23 cellular contexts compared by ENCODE assay signal in genomic region chr18:3036108-3036507, GRCh38. TPM values are rescaled to one million over a fixed set of nuclear protein-coding genes. Genes with fewer than 3 reads are reported as not detected.
DNase-seq lines count a peak whose midpoint lies in the region; ATAC-seq, FAIRE-seq and TF ChIP-seq lines count a peak whose summit lies in the region.
"Had no signal": no experiment of that assay in that cellular context is flagged by ENCODE, and none has a peak within 500 bp of the region (broad histone marks: within the 10 kb centered on the region; RNA-seq: fewer than 3 reads in every experiment).

No MANE protein-coding gene starts in this region.

- ATAC-seq in activated T-cell treated with anti-CD3 and anti-CD28 coated beads, Interleukin-2, amount 50 U/mL, for 72 hours (replicated peaks in 1 of 2) = no peak
- ATAC-seq in activated T-cell treated with anti-CD3 and anti-CD28 coated beads, Interleukin-2, amount 50 U/mL, for 4 hours = no peak
- ATAC-seq in K562 = no peak
- ATAC-seq in esophagus mucosa = peak; percentile 81
- ATAC-seq in stimulated activated memory B cell treated with anti-CD40 and anti-IgM and Interleukin-4, amounts not matched to agents 10 μg/mL and 1 μg/mL and 100 μg/mL, for 72 hours = no peak
- ATAC-seq in HG03095 (IDR thresholded peaks at IDR 0.05; ENCODE audit: unreplicated experiment) = no peak
- ATAC-seq: CD8-positive, alpha-beta T cell had no signal

- H2AFZ ChIP-seq in K562 (ENCODE audit: low read depth, low read length) = no peak overlapping the region

- CTCF ChIA-PET in K562 (lab: Yijun Ruan, JAX; ENCODE audit: low intra/inter-chr PET ratio) = no interaction called here

- no peaks in the 10 kb centered on the region for H4K20me1 ChIP-seq in K562 (replicated peaks; ENCODE audit: control insufficient read depth, insufficient read depth, low read length)

- H3K36me3 ChIP-seq in K562 (ENCODE audit: control insufficient read depth, insufficient read depth, low read length) = no peaks in the 10 kb centered on the region
- H3K36me3 ChIP-seq: SJSA1 had no signal

- TF ChIP-seq EP300 in K562 (IDR thresholded peaks at IDR 0.05; ENCODE audit: low read length) = no peak

- H3K9ac ChIP-seq in K562 (ENCODE audit: insufficient read depth in 1 of 2, low read depth in 2 of 2, low read length in 2 of 2) = no peak overlapping the region

- H3K27me3 Mint-ChIP-seq in activated T-cell treated with anti-CD3 and anti-CD28 coated beads, Interleukin-2, amount 50 U/mL, for 72 hours (ENCODE audit: low read depth) = no peaks in the 10 kb centered on the region
- no peaks in the 10 kb centered on the region for H3K27me3 Mint-ChIP-seq in activated T-cell treated with anti-CD3 and anti-CD28 coated beads, Interleukin-2, amount 50 U/mL, for 4 hours (ENCODE audit: low read depth)
- H3K27me3 Mint-ChIP-seq in stimulated activated memory B cell treated with anti-CD40 and anti-IgM and Interleukin-4, amounts not matched to agents 10 μg/mL and 1 μg/mL and 100 μg/mL, for 72 hours = no peaks in the 10 kb centered on the region

- 60% methylated on average over 5 of the region's 5 CpGs for WGBS in K562 (ENCODE audit: insufficient coverage, low coverage, missing lambda C conversion rate)

- in situ Hi-C loops in K562 (cut with MboI) = no loop called here

- peak overlapping the region; percentile 26 for H3K27ac Mint-ChIP-seq in activated T-cell treated with anti-CD3 and anti-CD28 coated beads, Interleukin-2, amount 50 U/mL, for 72 hours
- H3K27ac Mint-ChIP-seq in stimulated activated memory B cell treated with anti-CD40 and anti-IgM and Interleukin-4, amounts not matched to agents 10 μg/mL and 1 μg/mL and 100 μg/mL, for 72 hours = peak overlapping the region; percentile 40
- H3K27ac Mint-ChIP-seq: CD8-positive, alpha-beta T cell; HFFc6 had no signal

- peaks cover 30% of the 10 kb centered on the region for H3K4me1 Mint-ChIP-seq in activated T-cell treated with anti-CD3 and anti-CD28 coated beads, Interleukin-2, amount 50 U/mL, for 72 hours (ENCODE audit: low read depth)
- peaks cover 9% of the 10 kb centered on the region for H3K4me1 Mint-ChIP-seq in activated T-cell treated with anti-CD3 and anti-CD28 coated beads, Interleukin-2, amount 50 U/mL, for 4 hours (ENCODE audit: low read depth)
- H3K4me1 Mint-ChIP-seq in stimulated activated memory B cell treated with anti-CD40 and anti-IgM and Interleukin-4, amounts not matched to agents 10 μg/mL and 1 μg/mL and 100 μg/mL, for 72 hours = peaks cover 6% of the 10 kb centered on the region

- H3K4me2 ChIP-seq in K562 (ENCODE audit: insufficient read depth, low read length) = no peak overlapping the region

- no peak overlapping the region for H3K27ac ChIP-seq in K562 (ENCODE audit: extremely low read depth, low read depth, low read length)
- H3K27ac ChIP-seq: SJSA1 had no signal

- peaks cover 10 to 20% of the 10 kb centered on the region in 2 experiments; a peak in 4 of 5 replicates for H3K4me1 ChIP-seq in K562 (replicated peaks in 1 of 2; ENCODE audit: control insufficient read depth in 2 of 2, insufficient read depth in 2 of 2, low read length in 2 of 2)

- no peaks in the 10 kb centered on the region for H3K9me1 ChIP-seq in K562 (ENCODE audit: control insufficient read depth, insufficient read depth, low read length)

- H3K4me3 ChIP-seq in K562 = no peak overlapping the region
- H3K4me3 ChIP-seq: SJSA1 had no signal

- no peaks in the 10 kb centered on the region for H3K9me3 ChIP-seq in K562 (replicated peaks; ENCODE audit: control insufficient read depth, insufficient read depth, low read depth, low read length)
- H3K9me3 ChIP-seq: Caco-2, SJSA1 had no signal

- no peaks in the 10 kb centered on the region for H3K9me3 Mint-ChIP-seq in activated T-cell treated with anti-CD3 and anti-CD28 coated beads, Interleukin-2, amount 50 U/mL, for 72 hours
- H3K9me3 Mint-ChIP-seq in activated T-cell treated with anti-CD3 and anti-CD28 coated beads, Interleukin-2, amount 50 U/mL, for 4 hours = no peaks in the 10 kb centered on the region
- no peaks in the 10 kb centered on the region for H3K9me3 Mint-ChIP-seq in stimulated activated memory B cell treated with anti-CD40 and anti-IgM and Interleukin-4, amounts not matched to agents 10 μg/mL and 1 μg/mL and 100 μg/mL, for 72 hours
- H3K9me3 Mint-ChIP-seq: CD8-positive, alpha-beta T cell; H9; HFFc6 had no signal

- POLR2A ChIA-PET in K562 (lab: Yijun Ruan, JAX) = interaction anchor here (0.5 to 1.6 kb wide), 3 partner anchors 10 to 96 kb away, joined by 3 to 5 read pairs (median 3); no protein-coding TSS in a partner anchor

- no peaks in the 10 kb centered on the region for H3K36me3 Mint-ChIP-seq in activated T-cell treated with anti-CD3 and anti-CD28 coated beads, Interleukin-2, amount 50 U/mL, for 72 hours (ENCODE audit: insufficient read depth in 2 of 2)
- no peaks in the 10 kb centered on the region for H3K36me3 Mint-ChIP-seq in activated T-cell treated with anti-CD3 and anti-CD28 coated beads, Interleukin-2, amount 50 U/mL, for 4 hours (ENCODE audit: insufficient read depth)
- no peaks in the 10 kb centered on the region for H3K36me3 Mint-ChIP-seq in stimulated activated memory B cell treated with anti-CD40 and anti-IgM and Interleukin-4, amounts not matched to agents 10 μg/mL and 1 μg/mL and 100 μg/mL, for 72 hours
- H3K36me3 Mint-ChIP-seq: CD8-positive, alpha-beta T cell; IgD-negative memory B cell had no signal

- intact Hi-C loops in K562 (cut with micrococcal nuclease) = no loop called here

- no peak for TF ChIP-seq CTCF in K562 (IDR thresholded peaks at IDR 0.05 in 2 of 3, conservative IDR thresholded peaks at IDR 0.05 in 1 of 3; ENCODE audit: insufficient read depth in 2 of 3, low read depth in 1 of 3, low read length in 3 of 3)

- TF ChIP-seq RAD21 in K562 (CRISPR knock-in tag; conservative IDR thresholded peaks at IDR 0.05 in 1 of 2, IDR thresholded peaks at IDR 0.05 in 1 of 2) = no peak

- no peaks in the 10 kb centered on the region for H3K27me3 ChIP-seq in K562 (ENCODE audit: control insufficient read depth in 2 of 2, insufficient read depth in 2 of 2, low read length in 2 of 2)
- H3K27me3 ChIP-seq: SJSA1 had no signal

- H3K4me3 Mint-ChIP-seq in activated T-cell treated with anti-CD3 and anti-CD28 coated beads, Interleukin-2, amount 50 U/mL, for 72 hours = no peak overlapping the region
- H3K4me3 Mint-ChIP-seq in activated T-cell treated with anti-CD3 and anti-CD28 coated beads, Interleukin-2, amount 50 U/mL, for 4 hours = no peak overlapping the region
- no peak overlapping the region for H3K4me3 Mint-ChIP-seq in stimulated activated memory B cell treated with anti-CD40 and anti-IgM and Interleukin-4, amounts not matched to agents 10 μg/mL and 1 μg/mL and 100 μg/mL, for 72 hours
- H3K4me3 Mint-ChIP-seq: CD8-positive, alpha-beta T cell; H9; HFFc6; IgD-negative memory B cell had no signal

- no peak for TF ChIP-seq POLR2A in K562 (conservative IDR thresholded peaks at IDR 0.05)

- FAIRE-seq in K562 (lab: Jason Lieb, UNC) = no peak

- H3K79me2 ChIP-seq in K562 (ENCODE audit: control insufficient read depth, insufficient read depth, low read length) = no peaks in the 10 kb centered on the region

- DNase-seq in activated T-cell treated with anti-CD3 and anti-CD28 coated beads, Interleukin-2, amount 50 U/mL, for 72 hours = no peak
- DNase-seq in activated T-cell treated with anti-CD3 and anti-CD28 coated beads, Interleukin-2, amount 50 U/mL, for 4 hours = no peak
- DNase-seq in K562 (ENCODE audit: extremely low read depth in 1 of 4, low spot score in 3 of 4) (no peak), islet precursor cell (no peak)
- no peak for DNase-seq in activated CD4-positive, alpha-beta T cell treated with anti-CD3 and anti-CD28 coated beads for 48 hours
- DNase-seq: Caco-2; CD8-positive, alpha-beta T cell; DND-41; H9; HFFc6; NCI-H1092; NCI-H1417 treated with DMSO at 0.1 percent for 48 hours; NCI-H1930; NCI-H2107; NCI-H2227 treated with DMSO at 0.1 percent for 48 hours; NCI-H69; Right ventricle myocardium superior; RPMI8226 had no signal

- BruUV-seq in K562 (replicated peaks; lab: Mats Ljungman, UMichigan) = no TSS peak

TF ChIP-seq in K562, 482 proteins besides CTCF, POLR2A, EP300 and RAD21 (continues in another document):
- no peak for TF ChIP-seq CTBP1 (IDR thresholded peaks at IDR 0.05; ENCODE audit: borderline replicate concordance)
- TF ChIP-seq MED1 (CRISPR knock-in tag; IDR thresholded peaks at IDR 0.05; ENCODE audit: borderline replicate concordance) = 0 out of 2 replicates have a peak, but pooled peaks have one; percentile 31

RNA-seq across cellular contexts. Expression of gene LPIN2, which starts 23.2 kb away (rescaled TPM):
- 100 to 1,000 TPM; 101 to 106 TPM for total RNA-seq in activated T-cell treated with anti-CD3 and anti-CD28 coated beads, Interleukin-2, amount 50 U/mL, for 72 hours
- total RNA-seq in activated T-cell treated with anti-CD3 and anti-CD28 coated beads, Interleukin-2, amount 50 U/mL, for 4 hours = 10 to 100 TPM; 55.5 to 66.6 (median 60.6) TPM
- 45.6 and 69.6 TPM in 2 replicates for total RNA-seq in K562 (2011; cell fraction: chromatin; rRNA removed; ENCODE audit: low replicate concordance)
- 29.0 and 29.5 TPM in 2 replicates for total RNA-seq in K562 (2011; cell fraction: nucleolus; rRNA removed)
- total RNA-seq in K562 (2011; cell fraction: nucleoplasm; rRNA removed) = 35.7 and 37.3 TPM in 2 replicates
- total RNA-seq in K562 (2014; rRNA removed) (21.0 and 23.3 TPM in 2 replicates), K562 (2014; rRNA removed; fragmentation: Illumina TruSeq; extraction: Trizol) (20.6 and 23.5 TPM in 2 replicates), K562 (2015; rRNA removed; fragmentation: Illumina TruSeq; extraction: Trizol) (24.3 and 25.3 TPM in 2 replicates), K562 (2021) (26.1 and 31.7 TPM in 2 replicates), esophagus mucosa (6.9 TPM)
- polyA plus RNA-seq in K562 (2011; rRNA removed) (33.2 and 34.8 TPM in 2 replicates), K562 (2014; fragmentation: Illumina TruSeq; extraction: Trizol) (24.2 and 30.3 TPM in 2 replicates), K562 (2014; fragmentation: Nextera tagmentation; extraction: Ambion mirVana) (1 to 10 TPM; 5.2 to 7.6 TPM), K562 (2014; rRNA removed) (23.0 and 24.6 TPM in 2 replicates)
- polyA plus RNA-seq in K562 (2011; cell fraction: cytosol; rRNA removed) = 17.2 and 25.7 TPM in 2 replicates
- 37.4 and 44.9 TPM in 2 replicates for polyA plus RNA-seq in K562 (2011; cell fraction: nucleus; rRNA removed)
- polyA plus RNA-seq in K562 (2012) = 18.3 and 28.4 TPM in 2 replicates
- polyA minus RNA-seq in K562 (2011; rRNA and poly(A)+ RNA removed) = 41.5 and 47.0 TPM in 2 replicates
- 22.2 and 22.3 TPM in 2 replicates for polyA minus RNA-seq in K562 (2011; cell fraction: cytosol; rRNA and poly(A)+ RNA removed)
- 20.3 and 39.2 TPM in 2 replicates for polyA minus RNA-seq in K562 (2011; cell fraction: nucleus; rRNA and poly(A)+ RNA removed)
